In the genomic region with DNA sequence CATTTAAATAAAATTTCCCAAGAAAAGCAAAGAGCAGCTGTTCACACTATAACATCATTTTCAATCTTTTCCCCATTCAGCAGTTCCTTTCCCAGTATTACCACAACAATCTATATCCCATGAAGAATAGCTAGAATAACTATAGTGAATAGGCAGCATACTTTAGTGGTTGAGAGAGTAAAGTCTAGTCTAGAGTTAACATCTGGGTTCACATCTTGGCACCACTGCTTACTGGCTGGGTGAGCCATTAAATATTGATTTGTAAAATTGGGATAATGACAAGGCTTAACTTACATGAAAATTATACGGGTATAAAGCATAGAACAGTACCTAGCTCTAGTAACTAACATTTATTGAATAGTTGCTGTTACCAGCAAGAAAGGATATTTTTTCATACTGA, we compare ENCODE assay signal across 16 cellular contexts. TPM values are rescaled to one million over a fixed set of nuclear protein-coding genes. Genes with fewer than 3 reads are reported as not detected.
DNase-seq lines count a peak whose midpoint lies in the region; ATAC-seq and TF ChIP-seq lines count a peak whose summit lies in the region.
"Had no signal": no experiment of that assay in that cellular context is flagged by ENCODE, and none has a peak within 500 bp of the region (broad histone marks: within the 10 kb centered on the region; RNA-seq: fewer than 3 reads in every experiment).

No MANE protein-coding gene starts in this region.

- intact Hi-C loops in activated CD4-positive, alpha-beta T cell treated with anti-CD3 and anti-CD28 coated beads for 36 hours (cut with DNase I, micrococcal nuclease), result no loop called here
- intact Hi-C loops in natural killer cell (cut with micrococcal nuclease), result no loop called here

- H3K27me3 Mint-ChIP-seq in activated CD4-positive, alpha-beta T cell treated with anti-CD3 and anti-CD28 coated beads for 36 hours, result no peaks in the 10 kb centered on the region
- H3K27me3 Mint-ChIP-seq in natural killer cell (ENCODE audit: low read depth in 2 of 2), result no peaks in the 10 kb centered on the region
- no peaks in the 10 kb centered on the region for H3K27me3 Mint-ChIP-seq in natural killer cell treated with Interleukin-12 subunit alpha and Interleukin-12 subunit beta and Interleukin-15 and Interleukin-18, amount 100 ng/mL, for 72 hours
- H3K27me3 Mint-ChIP-seq in stimulated activated memory B cell treated with anti-CD40 and anti-IgM and Interleukin-4, amounts not matched to agents 10 μg/mL and 1 μg/mL and 100 μg/mL, for 72 hours, result no peaks in the 10 kb centered on the region
- H3K27me3 Mint-ChIP-seq: CD4-positive, alpha-beta memory T cell had no signal

- no peaks in the 10 kb centered on the region for H3K9me3 Mint-ChIP-seq in activated CD4-positive, alpha-beta T cell treated with anti-CD3 and anti-CD28 coated beads for 36 hours (ENCODE audit: low read depth)
- no peaks in the 10 kb centered on the region for H3K9me3 Mint-ChIP-seq in natural killer cell
- no peaks in the 10 kb centered on the region for H3K9me3 Mint-ChIP-seq in natural killer cell treated with Interleukin-12 subunit alpha and Interleukin-12 subunit beta and Interleukin-15 and Interleukin-18, amount 100 ng/mL, for 72 hours
- H3K9me3 Mint-ChIP-seq in stimulated activated memory B cell treated with anti-CD40 and anti-IgM and Interleukin-4, amounts not matched to agents 10 μg/mL and 1 μg/mL and 100 μg/mL, for 72 hours, result no peaks in the 10 kb centered on the region
- H3K9me3 Mint-ChIP-seq: GM23338, HFFc6 had no signal

- peaks cover 51% of the 10 kb centered on the region for H3K36me3 Mint-ChIP-seq in activated CD4-positive, alpha-beta T cell treated with anti-CD3 and anti-CD28 coated beads for 36 hours (ENCODE audit: low read depth)
- H3K36me3 Mint-ChIP-seq in natural killer cell, result peaks cover 15% of the 10 kb centered on the region
- H3K36me3 Mint-ChIP-seq in natural killer cell treated with Interleukin-12 subunit alpha and Interleukin-12 subunit beta and Interleukin-15 and Interleukin-18, amount 100 ng/mL, for 72 hours, result peaks cover 17% of the 10 kb centered on the region
- peaks cover 61% of the 10 kb centered on the region for H3K36me3 Mint-ChIP-seq in stimulated activated memory B cell treated with anti-CD40 and anti-IgM and Interleukin-4, amounts not matched to agents 10 μg/mL and 1 μg/mL and 100 μg/mL, for 72 hours

- peaks cover 3% of the 10 kb centered on the region for H3K4me1 Mint-ChIP-seq in activated CD4-positive, alpha-beta T cell treated with anti-CD3 and anti-CD28 coated beads for 36 hours
- peaks cover 5 to 11% of the 10 kb centered on the region in 2 donors for H3K4me1 Mint-ChIP-seq in natural killer cell
- peaks cover 3 to 5% of the 10 kb centered on the region in 2 donors for H3K4me1 Mint-ChIP-seq in natural killer cell treated with Interleukin-12 subunit alpha and Interleukin-12 subunit beta and Interleukin-15 and Interleukin-18, amount 100 ng/mL, for 72 hours (ENCODE audit: low read depth in 2 of 2)
- H3K4me1 Mint-ChIP-seq in stimulated activated memory B cell treated with anti-CD40 and anti-IgM and Interleukin-4, amounts not matched to agents 10 μg/mL and 1 μg/mL and 100 μg/mL, for 72 hours, result peaks cover 8% of the 10 kb centered on the region
- H3K4me1 Mint-ChIP-seq: GM23338 had no signal

- CTCF ChIA-PET in activated CD4-positive, alpha-beta T cell treated with anti-CD3 and anti-CD28 coated beads for 36 hours (lab: Charles Lee), result interaction anchor here (1.2 kb wide), 1 partner anchor 120 kb away, joined by 5 read pairs; no protein-coding TSS in a partner anchor

- ATAC-seq in activated CD4-positive, alpha-beta T cell treated with anti-CD3 and anti-CD28 coated beads for 36 hours, result no peak
- ATAC-seq in natural killer cell, result no peak
- ATAC-seq in natural killer cell treated with Interleukin-12 subunit alpha and Interleukin-12 subunit beta and Interleukin-15 and Interleukin-18, amount 100 ng/mL, for 72 hours, result no peak
- ATAC-seq in left lobe of liver, result peak; percentile 96
- ATAC-seq in stimulated activated memory B cell treated with anti-CD40 and anti-IgM and Interleukin-4, amounts not matched to agents 10 μg/mL and 1 μg/mL and 100 μg/mL, for 72 hours, result no peak
- ATAC-seq: A549, GM23338, HCT116 had no signal

- H3K4me3 Mint-ChIP-seq in activated CD4-positive, alpha-beta T cell treated with anti-CD3 and anti-CD28 coated beads for 36 hours, result no peak overlapping the region
- H3K4me3 Mint-ChIP-seq in natural killer cell, result no peak overlapping the region
- no peak overlapping the region for H3K4me3 Mint-ChIP-seq in natural killer cell treated with Interleukin-12 subunit alpha and Interleukin-12 subunit beta and Interleukin-15 and Interleukin-18, amount 100 ng/mL, for 72 hours
- H3K4me3 Mint-ChIP-seq in stimulated activated memory B cell treated with anti-CD40 and anti-IgM and Interleukin-4, amounts not matched to agents 10 μg/mL and 1 μg/mL and 100 μg/mL, for 72 hours, result no peak overlapping the region
- H3K4me3 Mint-ChIP-seq: CD4-positive, alpha-beta memory T cell; GM23338; HFFc6 had no signal

- no peak for TF ChIP-seq CTCF in natural killer cell (IDR thresholded peaks at IDR 0.05)

- peak overlapping the region; percentile 16 for H3K27ac Mint-ChIP-seq in activated CD4-positive, alpha-beta T cell treated with anti-CD3 and anti-CD28 coated beads for 36 hours
- H3K27ac Mint-ChIP-seq in natural killer cell, result peak overlapping the region; percentile 19 to 27
- no peak overlapping the region for H3K27ac Mint-ChIP-seq in natural killer cell treated with Interleukin-12 subunit alpha and Interleukin-12 subunit beta and Interleukin-15 and Interleukin-18, amount 100 ng/mL, for 72 hours
- H3K27ac Mint-ChIP-seq in stimulated activated memory B cell treated with anti-CD40 and anti-IgM and Interleukin-4, amounts not matched to agents 10 μg/mL and 1 μg/mL and 100 μg/mL, for 72 hours, result no peak overlapping the region
- H3K27ac Mint-ChIP-seq: GM23338, HFFc6 had no signal

- no peak for DNase-seq in activated CD4-positive, alpha-beta T cell treated with anti-CD3 and anti-CD28 coated beads for 36 hours
- DNase-seq in activated CD4-positive, alpha-beta T cell treated with anti-CD3 and anti-CD28 coated beads, Interleukin-2, amount 50 U/mL, for 48 hours, result no peak
- no peak for DNase-seq in natural killer cell
- no peak for DNase-seq in natural killer cell treated with Interleukin-12 subunit alpha and Interleukin-12 subunit beta and Interleukin-15 and Interleukin-18, amount 100 ng/mL, for 72 hours (ENCODE audit: low spot score)
- no peak for DNase-seq in left lobe of liver (ENCODE audit: low spot score)
- no peak for DNase-seq in cerebellar cortex (ENCODE audit: low spot score)
- DNase-seq in HuH-7 (ENCODE audit: low spot score), result no peak
- DNase-seq: AML-193; CD4-positive, alpha-beta memory T cell; GF-D8; HFFc6 had no signal

- POLR2A ChIA-PET in activated CD4-positive, alpha-beta T cell treated with anti-CD3 and anti-CD28 coated beads for 36 hours (lab: Charles Lee), result no interaction called here

RNA-seq across cellular contexts. Expression of a gene that starts 14.4 kb away (rescaled TPM):
- total RNA-seq in activated CD4-positive, alpha-beta T cell treated with anti-CD3 and anti-CD28 coated beads for 36 hours, result 10 to 100 TPM; 27.9 to 34.3 TPM
- total RNA-seq in natural killer cell (100 to 1,000 TPM in 1 of 3 donors, 10 to 100 TPM in 2; 84.5 to 114 (median 85.5) TPM), left lobe of liver (10.3 TPM)
- total RNA-seq in natural killer cell treated with Interleukin-12 subunit alpha and Interleukin-12 subunit beta and Interleukin-15 and Interleukin-18, amount 100 ng/mL, for 72 hours, result 10 to 100 TPM; 31.0 to 54.9 TPM

RNA-seq across cellular contexts. Expression of a gene that starts 14.7 kb away (rescaled TPM):
- 100 to 1,000 TPM; 259 to 309 TPM for total RNA-seq in activated CD4-positive, alpha-beta T cell treated with anti-CD3 and anti-CD28 coated beads for 36 hours
- 100 to 1,000 TPM; 163 to 223 (median 197) TPM for total RNA-seq in natural killer cell
- 100 to 1,000 TPM; 228 to 274 TPM for total RNA-seq in natural killer cell treated with Interleukin-12 subunit alpha and Interleukin-12 subunit beta and Interleukin-15 and Interleukin-18, amount 100 ng/mL, for 72 hours
- 38.4 TPM for total RNA-seq in left lobe of liver

RNA-seq across cellular contexts. Expression of a gene that starts 38.8 kb away (rescaled TPM):
- not detected for total RNA-seq in activated CD4-positive, alpha-beta T cell treated with anti-CD3 and anti-CD28 coated beads for 36 hours
- under 1 TPM in 1 of 3 donors, not detected in 2; 0.36 TPM for total RNA-seq in natural killer cell
- total RNA-seq in natural killer cell treated with Interleukin-12 subunit alpha and Interleukin-12 subunit beta and Interleukin-15 and Interleukin-18, amount 100 ng/mL, for 72 hours, result not detected
- 5.4 TPM for total RNA-seq in left lobe of liver
- total RNA-seq: CD4-positive, alpha-beta memory T cell had no signal

RNA-seq across cellular contexts. Expression of a gene that starts 54.4 kb away (rescaled TPM):
- total RNA-seq in activated CD4-positive, alpha-beta T cell treated with anti-CD3 and anti-CD28 coated beads for 36 hours, result under 1 TPM in 1 of 2 experiments, not detected in 1; 0.49 TPM
- under 1 TPM in 1 of 3 donors, not detected in 2; 0.59 TPM for total RNA-seq in natural killer cell
- under 1 TPM in 1 of 2 donors, not detected in 1; 0.38 TPM for total RNA-seq in natural killer cell treated with Interleukin-12 subunit alpha and Interleukin-12 subunit beta and Interleukin-15 and Interleukin-18, amount 100 ng/mL, for 72 hours
- not detected for total RNA-seq in left lobe of liver
- total RNA-seq: HT1080 had no signal

Comparison
In these comparisons a context has a peak if more than half of its experiments do, and no peak if none do; other contexts are left out.
1. H3K27ac Mint-ChIP-seq: peak in activated CD4-positive, alpha-beta T cell treated with anti-CD3 and anti-CD28 coated beads for 36 hours (single experiment) and natural killer cell (2 of 2); none in natural killer cell treated with Interleukin-12 subunit alpha and Interleukin-12 subunit beta and Interleukin-15 and Interleukin-18, amount 100 ng/mL, for 72 hours (0 of 2) and stimulated activated memory B cell treated with anti-CD40 and anti-IgM and Interleukin-4, amounts not matched to agents 10 μg/mL and 1 μg/mL and 100 μg/mL, for 72 hours (single experiment).